8 cellular contexts compared by ENCODE assay signal in genomic region chr2:206274434-206275273, GRCh38. TPM values are rescaled to one million over a fixed set of nuclear protein-coding genes. Genes with fewer than 3 reads are reported as not detected.
DNase-seq lines count a peak whose midpoint lies in the region; ATAC-seq and TF ChIP-seq lines count a peak whose summit lies in the region.

ZDBF2 (plus strand) TSS chr2:206274663; CDS start chr2:206281850, 7,187 bp downstream.

- intact Hi-C loops in right lobe of liver (cut with DNase I), result no loop called here

- no peaks in the 10 kb centered on the region for H3K36me3 ChIP-seq in MM.1S (replicated peaks; ENCODE audit: insufficient read depth, low read length)
- H3K36me3 ChIP-seq in right lobe of liver, result no peaks in the 10 kb centered on the region

- H3K9me2 ChIP-seq in MM.1S (replicated peaks; ENCODE audit: insufficient read depth, low read length), result no peaks in the 10 kb centered on the region

- H3K4me1 ChIP-seq in MM.1S (ENCODE audit: low read length), result peaks cover 10% of the 10 kb centered on the region
- H3K4me1 ChIP-seq in right lobe of liver, result peaks cover 0 to 8% (median 0%) of the 10 kb centered on the region in 4 donors

- TF ChIP-seq CTCF in GM13976 (IDR thresholded peaks at IDR 0.05; ENCODE audit: borderline replicate concordance, control extremely low read depth, extremely low read depth, insufficient read depth, missing control alignments), result no peak
- no peak for TF ChIP-seq CTCF in MM.1S (IDR thresholded peaks at IDR 0.05; ENCODE audit: low read length)
- TF ChIP-seq CTCF in right lobe of liver (IDR thresholded peaks at IDR 0.05), result no peak

- no peaks in the 10 kb centered on the region for H4K20me1 ChIP-seq in MM.1S (ENCODE audit: insufficient read depth, low read length)

- in situ Hi-C loops in GM13976 (cut with MboI; ENCODE audit: low sequenced_read_pairs, unreplicated experiment), result no loop called here

- H3F3A ChIP-seq in MM.1S (ENCODE audit: insufficient read depth, low read length), result peaks cover 25% of the 10 kb centered on the region

- H3K4me2 ChIP-seq in MM.1S (ENCODE audit: low read depth, low read length), result peak within 1 kb of the TSS; percentile 54

- H3K9me3 ChIP-seq in MM.1S (replicated peaks; ENCODE audit: insufficient read depth, low read length) (no peaks in the 10 kb centered on the region), right lobe of liver (no peaks in the 10 kb centered on the region)

- H3K27me3 ChIP-seq in MM.1S (replicated peaks; ENCODE audit: insufficient read depth, low read length) (no peaks in the 10 kb centered on the region), right lobe of liver (no peaks in the 10 kb centered on the region)

- DNase-seq in GM13976 (ENCODE audit: low spot score) (peak; percentile 88), H4 (ENCODE audit: low spot score) (peak; percentile 52), MM.1S (peak; percentile 73), dermis microvascular lymphatic vessel endothelial cell (ENCODE audit: low read depth in 2 of 2) (peak; percentile 27 to 69), right lobe of liver (peak; percentile 58 to 61 (median 59)), UCSD-AML1 (lab: John Stamatoyannopoulos, UW; ENCODE audit: unreplicated experiment) (no peak)
- DNase-seq in activated CD4-positive, alpha-beta T cell treated with anti-CD3 and anti-CD28 coated beads for 48 hours, result peak; percentile 60
- peak; percentile 18 to 34 for DNase-seq in stimulated activated CD4-positive, alpha-beta T cell treated with anti-CD3 and anti-CD28 coated beads, Interleukin-4, amount 100 ng/mL, for 48 hours (ENCODE audit: low read depth in 2 of 2)

- H3K79me2 ChIP-seq in MM.1S (ENCODE audit: low read length), result peaks cover 46% of the 10 kb centered on the region

- H3K4me3 ChIP-seq in MM.1S (ENCODE audit: low read length) (peak within 1 kb of the TSS; percentile 91), right lobe of liver (peak within 1 kb of the TSS; percentile 53 to 67 (median 66))

- WGBS in right lobe of liver (ENCODE audit: insufficient coverage, low coverage, low lambda C conversion rate, missing lambda C conversion rate), result 2% methylated on average over 28 of the region's 99 CpGs

- TF ChIP-seq POLR2A in right lobe of liver (IDR thresholded peaks at IDR 0.05), result peak; percentile 47

- peak within 1 kb of the TSS; percentile 88 for H3K27ac ChIP-seq in MM.1S (ENCODE audit: low read length)
- peak within 1 kb of the TSS in 2 of 3 donors; percentile 42 to 43 for H3K27ac ChIP-seq in right lobe of liver

- H2AFZ ChIP-seq in MM.1S (ENCODE audit: low read length), result peak within 1 kb of the TSS; percentile 82

- peak within 1 kb of the TSS; percentile 95 for H3K9ac ChIP-seq in MM.1S (ENCODE audit: low read length)

- peak; percentile 93 to 96 (median 94) for ATAC-seq in right lobe of liver

RNA-seq across cellular contexts. Expression of gene ZDBF2, which starts in this region (rescaled TPM):
- total RNA-seq in H4 (2014; rRNA removed; shearing (Covaris generic)), result 4.1 and 6.1 TPM in 2 replicates
- total RNA-seq in dermis microvascular lymphatic vessel endothelial cell, result 8.2 and 12.0 TPM in 2 replicates
- total RNA-seq in right lobe of liver, result 1 to 10 TPM; 2.9 to 6.4 (median 4.3) TPM
